In genomic region chr9:134345737-134346136, GRCh38 we compare ENCODE assay signal across 2 cellular contexts.
TF ChIP-seq lines count a peak whose summit lies in the region.

No MANE protein-coding gene starts in this region.

TF ChIP-seq in A549, 52 proteins besides CTCF, POLR2A, EP300 and RAD21 (continued from another document):
- TF ChIP-seq HOXB5 (CRISPR knock-in tag; IDR thresholded peaks at IDR 0.05) (no peak), HEYL (CRISPR knock-in tag; IDR thresholded peaks at IDR 0.05) (no peak)

TF ChIP-seq in K562, 482 proteins besides CTCF, POLR2A, EP300 and RAD21 (continued from another document):
- no peak for TF ChIP-seq HSF4 (CRISPR knock-in tag; IDR thresholded peaks at IDR 0.05; ENCODE audit: borderline replicate concordance)
- no peak for TF ChIP-seq MEF2D (tag; conservative IDR thresholded peaks at IDR 0.05; ENCODE audit: low read depth)
- TF ChIP-seq KDM1A (IDR thresholded peaks at IDR 0.05) = peak; percentile 12 to 65; a peak in 3 of 4 replicates
- no peak for TF ChIP-seq ZSCAN29 (IDR thresholded peaks at IDR 0.05)
- TF ChIP-seq ZFP30 (CRISPR knock-in tag; IDR thresholded peaks at IDR 0.05; ENCODE audit: borderline replicate concordance) = no peak
- TF ChIP-seq MCM7 (IDR thresholded peaks at IDR 0.05) = no peak
- TF ChIP-seq CHCHD3 (CRISPR knock-in tag; IDR thresholded peaks at IDR 0.05) = no peak
- TF ChIP-seq BCOR (IDR thresholded peaks at IDR 0.05) = peak; percentile 79
- no peak for TF ChIP-seq ELF4 (CRISPR knock-in tag; IDR thresholded peaks at IDR 0.05)
- no peak for TF ChIP-seq NR2C2 (CRISPR knock-in tag; IDR thresholded peaks at IDR 0.05)
- TF ChIP-seq NR2C2 (tag; IDR thresholded peaks at IDR 0.05) = no peak
- TF ChIP-seq DIDO1 (tag; IDR thresholded peaks at IDR 0.05; ENCODE audit: low read depth) = no peak
- no peak for TF ChIP-seq ZBTB40 (IDR thresholded peaks at IDR 0.05)
- no peak for TF ChIP-seq ZBTB40 (CRISPR knock-in tag; IDR thresholded peaks at IDR 0.05)
- no peak for TF ChIP-seq U2AF2 (optimal IDR thresholded peaks at IDR 0.05; ENCODE audit: low read depth, low read length)
- no peak for TF ChIP-seq MTF1 (CRISPR knock-in tag; IDR thresholded peaks at IDR 0.05; ENCODE audit: borderline replicate concordance)
- no peak for TF ChIP-seq CBX1 (IDR thresholded peaks at IDR 0.05; ENCODE audit: low read depth)
- 0 out of 4 replicates have a peak, but pooled peaks of 1 of the 2 experiments have one; percentile 45 for TF ChIP-seq RCOR1 (IDR thresholded peaks at IDR 0.05; ENCODE audit: borderline replicate concordance in 1 of 2, low read depth in 2 of 2, low read length in 2 of 2)
- no peak for TF ChIP-seq ZNF511 (CRISPR knock-in tag; IDR thresholded peaks at IDR 0.05)
- TF ChIP-seq SMARCA5 (IDR thresholded peaks at IDR 0.05) = peak; percentile 61; the same call in 1 of the 2 replicates
- TF ChIP-seq GTF3C2 (IDR thresholded peaks at IDR 0.05; ENCODE audit: borderline replicate concordance, extremely low read depth, insufficient read length) = peak; percentile 73
